10 cellular contexts compared by ENCODE assay signal in genomic region chr21:38938343-38938742, GRCh38.
DNase-seq lines count a peak whose midpoint lies in the region; ATAC-seq and TF ChIP-seq lines count a peak whose summit lies in the region.
"Had no signal": no experiment of that assay in that cellular context is flagged by ENCODE, and none has a peak within 500 bp of the region (broad histone marks: within the 10 kb centered on the region; RNA-seq: fewer than 3 reads in every experiment).

No MANE protein-coding gene starts in this region.

- H3K9me3 ChIP-seq in BLaER1 (peaks cover 9% of the 10 kb centered on the region), GM23248 (ENCODE audit: low read depth) (no peaks in the 10 kb centered on the region), endodermal cell (ENCODE audit: control insufficient read depth, low read length) (peaks cover 18% of the 10 kb centered on the region)

- TF ChIP-seq CTCF in endodermal cell (conservative IDR thresholded peaks at IDR 0.05), result no peak

- no peaks in the 10 kb centered on the region for H3K9me2 ChIP-seq in GM23248 (ENCODE audit: insufficient read depth)

- no peak overlapping the region for H3K27ac Mint-ChIP-seq in endodermal cell

- intact Hi-C loops in left colon (cut with DNase I, micrococcal nuclease), result no loop called here

- peak; percentile 50 for DNase-seq in GM23248
- peak; percentile 14 for DNase-seq in NCI-H774 (lab: John Stamatoyannopoulos, UW)
- DNase-seq in endodermal cell, result peak; percentile 61
- no peak for DNase-seq in cortex of kidney (lab: John Stamatoyannopoulos, UW)
- DNase-seq in left colon, result no peak
- DNase-seq: effector CD4-positive, alpha-beta T cell had no signal

- H3K27ac ChIP-seq in BLaER1 (no peak overlapping the region), GM23248 (no peak overlapping the region), endodermal cell (ENCODE audit: low read depth, low read length) (no peak overlapping the region)

- H3K9me3 Mint-ChIP-seq in endodermal cell, result peaks cover 20% of the 10 kb centered on the region

- H3K36me3 Mint-ChIP-seq in endodermal cell (ENCODE audit: low read depth), result no peaks in the 10 kb centered on the region

- peaks cover 12% of the 10 kb centered on the region for H3K27me3 Mint-ChIP-seq in endodermal cell (ENCODE audit: insufficient read depth)

- H3K4me1 ChIP-seq in BLaER1 (peaks cover 16% of the 10 kb centered on the region), GM23248 (ENCODE audit: insufficient read depth) (no peaks in the 10 kb centered on the region), endodermal cell (ENCODE audit: control insufficient read depth, insufficient read depth, low read length) (no peaks in the 10 kb centered on the region)

- no peaks in the 10 kb centered on the region for H3F3A ChIP-seq in GM23248 (ENCODE audit: insufficient read depth)

- H4K20me1 ChIP-seq in BLaER1 (no peaks in the 10 kb centered on the region), GM23248 (ENCODE audit: insufficient read depth) (no peaks in the 10 kb centered on the region)

- ATAC-seq in HG02884 (IDR thresholded peaks at IDR 0.05; ENCODE audit: unreplicated experiment) (no peak), GM21526 (IDR thresholded peaks at IDR 0.05; ENCODE audit: low FRiP score, unreplicated experiment) (no peak), left colon (no peak)

- no peak overlapping the region for H3K9ac ChIP-seq in BLaER1
- no peak overlapping the region for H3K9ac ChIP-seq in GM23248
- no peak overlapping the region for H3K9ac ChIP-seq in endodermal cell (ENCODE audit: extremely low read depth, low read length, poor library complexity, severe bottlenecking)

- in situ Hi-C loops in GM23248 (cut with MboI), result no loop called here

- H2AFZ ChIP-seq in GM23248, result no peak overlapping the region

- H3K27me3 ChIP-seq in BLaER1 (no peaks in the 10 kb centered on the region), GM23248 (replicated peaks; ENCODE audit: insufficient read depth) (no peaks in the 10 kb centered on the region), endodermal cell (ENCODE audit: control insufficient read depth, insufficient read depth, low read length, poor library complexity, severe bottlenecking) (no peaks in the 10 kb centered on the region)

- H3K36me3 ChIP-seq in BLaER1 (no peaks in the 10 kb centered on the region), GM23248 (ENCODE audit: low read depth) (no peaks in the 10 kb centered on the region), endodermal cell (ENCODE audit: control insufficient read depth, insufficient read depth, low read length) (no peaks in the 10 kb centered on the region)

- no peaks in the 10 kb centered on the region for H3K79me2 ChIP-seq in GM23248 (ENCODE audit: insufficient read depth)

- WGBS in GM23248 (ENCODE audit: low coverage in 1 of 2, low lambda C conversion rate in 2 of 2, missing lambda C conversion rate in 2 of 2), 2 experiments, result 68 to 74% methylated on average over 7 of the region's 7 CpGs
- 69 to 73% methylated on average over 6 to 7 of the region's 7 CpGs for WGBS in endodermal cell (ENCODE audit: insufficient coverage in 1 of 2, insufficient read length in 1 of 2), 2 experiments

- H3K4me3 Mint-ChIP-seq in endodermal cell, result no peak overlapping the region

- H3K4me3 ChIP-seq in BLaER1 (no peak overlapping the region), GM23248 (no peak overlapping the region), endodermal cell (ENCODE audit: low read length) (no peak overlapping the region)
- H3K4me3 ChIP-seq: lung had no signal

- H3K4me1 Mint-ChIP-seq in endodermal cell, result peaks cover 2% of the 10 kb centered on the region

- H3K4me2 ChIP-seq in BLaER1 (peak overlapping the region; percentile 32), GM23248 (ENCODE audit: unreplicated experiment) (no peak overlapping the region)

Comparison
In these comparisons a context has a peak if more than half of its experiments do, and no peak if none do; other contexts are left out.
1. DNase-seq: peak in GM23248 (single experiment), NCI-H774 (single experiment) and endodermal cell (single experiment); none in cortex of kidney (single experiment) and left colon (0 of 2).